ENCODE assay signal across 8 cellular contexts in the genomic region with DNA sequence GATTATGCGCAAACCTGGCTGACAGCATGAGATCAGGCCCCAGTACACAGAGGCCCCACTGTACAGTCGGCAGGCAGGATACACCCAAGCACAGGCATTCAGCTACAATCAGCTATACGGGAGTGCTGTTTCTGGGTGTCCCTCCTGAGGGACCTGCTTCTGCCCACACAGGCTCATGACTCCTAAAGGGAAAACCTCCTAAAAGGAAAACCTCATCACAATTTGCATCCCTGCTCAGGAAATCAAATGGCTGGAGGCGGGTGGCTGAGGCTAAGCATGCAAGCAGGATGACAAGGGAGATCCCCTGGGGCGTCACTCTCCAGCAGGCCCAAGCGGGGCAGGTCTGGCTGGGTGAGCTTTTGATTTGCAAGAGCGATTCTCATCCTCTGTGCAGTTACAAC.
DNase-seq lines count a peak whose midpoint lies in the region; ATAC-seq and TF ChIP-seq lines count a peak whose summit lies in the region.

No MANE protein-coding gene starts in this region.

- no peaks in the 10 kb centered on the region for H3K27me3 ChIP-seq in transverse colon

- ATAC-seq in GM19397 (IDR thresholded peaks at IDR 0.05; ENCODE audit: unreplicated experiment): peak; percentile 87
- ATAC-seq in HG03103 (IDR thresholded peaks at IDR 0.05; ENCODE audit: low read depth, unreplicated experiment): peak; percentile 64
- ATAC-seq in GM18873 (IDR thresholded peaks at IDR 0.05; ENCODE audit: low FRiP score, unreplicated experiment): no peak
- ATAC-seq in sciatic nerve: no peak

- no peaks in the 10 kb centered on the region for H3K9me3 ChIP-seq in transverse colon

- no peak for TF ChIP-seq EP300 in transverse colon (IDR thresholded peaks at IDR 0.05; ENCODE audit: low read depth)

- in situ Hi-C loops in Caki2 (cut with HindIII; ENCODE audit: low pct_unique_long_range_greater_than_20kb, low sequenced_read_pairs) (no loop called here), transverse colon (cut with MboI; ENCODE audit: low pct_ligation_motif_present in 1 of 4, low pct_unique_long_range_greater_than_20kb in 1 of 4, low sequenced_read_pairs in 3 of 4) (no loop called here)

- no peak for TF ChIP-seq POLR2A in transverse colon (IDR thresholded peaks at IDR 0.05)

- no peaks in the 10 kb centered on the region for H3K36me3 ChIP-seq in transverse colon

- H3K4me1 ChIP-seq in transverse colon: no peaks in the 10 kb centered on the region

- DNase-seq in Caki2 (ENCODE audit: low read depth): peak; percentile 38
- DNase-seq in epithelial cell of proximal tubule (ENCODE audit: low read depth): peak; percentile 35
- DNase-seq in AG08396 (ENCODE audit: low spot score): no peak
- no peak for DNase-seq in sciatic nerve (ENCODE audit: low spot score)
- DNase-seq in transverse colon: no peak

- 83 to 100% methylated on average over 6 to 7 of the region's 7 CpGs for WGBS in transverse colon (ENCODE audit: low coverage in 1 of 2), 2 donors

- H3K27ac ChIP-seq in transverse colon: no peak overlapping the region

- intact Hi-C loops in sciatic nerve (cut with DNase I) (no loop called here), transverse colon (cut with DNase I; ENCODE audit: low total_unique reads) (no loop called here)

- H3K4me3 ChIP-seq in epithelial cell of proximal tubule (ENCODE audit: low read depth, low read length) (no peak overlapping the region), transverse colon (no peak overlapping the region)

- TF ChIP-seq CTCF in epithelial cell of proximal tubule (conservative IDR thresholded peaks at IDR 0.05; ENCODE audit: low read depth, low read length) (no peak), transverse colon (IDR thresholded peaks at IDR 0.05) (no peak)

Comparison
In these comparisons a context has a peak if more than half of its experiments do, and no peak if none do; other contexts are left out.
1. DNase-seq: peak in Caki2 (single experiment) and epithelial cell of proximal tubule (single experiment); none in AG08396 (single experiment), sciatic nerve (single experiment) and transverse colon (single experiment).
2. ATAC-seq: peak in GM19397 (single experiment) and HG03103 (single experiment); none in GM18873 (single experiment) and sciatic nerve (single experiment).